Comparison of ENCODE assay signal across 8 cellular contexts in the genomic region with DNA sequence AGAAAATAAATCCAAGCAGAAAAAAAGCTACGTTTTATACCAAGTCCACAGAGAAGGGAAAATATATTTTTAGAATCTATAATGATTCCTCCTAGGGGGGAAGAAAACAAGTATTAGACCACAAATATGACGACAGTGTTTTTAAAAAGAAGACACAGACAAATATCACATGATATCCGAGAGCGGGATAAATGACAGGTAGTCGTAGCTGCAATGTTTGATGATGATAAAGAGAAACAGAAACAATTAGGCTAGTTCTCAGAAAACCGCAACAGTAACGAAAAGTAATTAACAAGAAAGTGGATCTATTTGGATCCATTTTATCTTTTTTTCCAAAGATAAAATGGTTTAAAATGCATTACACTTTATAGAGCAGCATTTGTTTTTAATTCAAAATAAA. TPM values are rescaled to one million over a fixed set of nuclear protein-coding genes. Genes with fewer than 3 reads are reported as not detected.
DNase-seq lines count a peak whose midpoint lies in the region; ATAC-seq, FAIRE-seq and TF ChIP-seq lines count a peak whose summit lies in the region.

No MANE protein-coding gene starts in this region.

- H3K4me3 ChIP-seq in kidney (ENCODE audit: low read length in 2 of 2) = peak overlapping the region; percentile 72 to 92
- peak overlapping the region; percentile 62 for H3K4me3 ChIP-seq in thymus (ENCODE audit: low read length)

- 4% methylated on average over 7 of the region's 7 CpGs for WGBS in thymus

- H3K9ac ChIP-seq in kidney (ENCODE audit: low read length in 2 of 2) = peak overlapping the region; percentile 59 to 87

- intact Hi-C loops in activated CD4-positive, alpha-beta T cell treated with anti-CD3 and anti-CD28 coated beads, Interleukin-2, amount 10 ng/mL, durations not matched to agents 24 days and 14 days (cut with micrococcal nuclease) = loop anchor here (1.0 to 10.0 kb wide), 4 partner anchors 232 to 1291 kb away; partner anchors contain the start of genes FAM193A, LRPAP1 and SLBP
- intact Hi-C loops in activated T-helper 2 cell treated with anti-CD3 and anti-CD28 coated beads, Interferon-gamma antibody, Interleukin-2, Interleukin-4, amounts not matched to agents 10 μg/mL and 5 μg/mL and 100 μg/mL, durations not matched to agents 14 hours and 24 hours and 36 hours (cut with micrococcal nuclease) = no loop called here
- intact Hi-C loops in kidney (cut with DNase I) = no loop called here

- no peaks in the 10 kb centered on the region for H3K9me3 ChIP-seq in kidney (ENCODE audit: control insufficient read depth in 1 of 2, low read length in 2 of 2)
- no peaks in the 10 kb centered on the region for H3K9me3 ChIP-seq in thymus (ENCODE audit: control insufficient read depth)

- peak overlapping the region; percentile 93 for H3K27ac Mint-ChIP-seq in activated CD4-positive, alpha-beta T cell treated with anti-CD3 and anti-CD28 coated beads, Interleukin-2, amount 10 ng/mL, durations not matched to agents 24 days and 14 days
- H3K27ac Mint-ChIP-seq in activated T-helper 2 cell treated with anti-CD3 and anti-CD28 coated beads, Interferon-gamma antibody, Interleukin-2, Interleukin-4, amounts not matched to agents 10 μg/mL and 5 μg/mL and 100 μg/mL, durations not matched to agents 14 hours and 24 hours and 36 hours = peak overlapping the region; percentile 80

- H3K4me1 Mint-ChIP-seq in activated CD4-positive, alpha-beta T cell treated with anti-CD3 and anti-CD28 coated beads, Interleukin-2, amount 10 ng/mL, durations not matched to agents 24 days and 14 days = peaks cover 49% of the 10 kb centered on the region
- peaks cover 52% of the 10 kb centered on the region for H3K4me1 Mint-ChIP-seq in activated T-helper 2 cell treated with anti-CD3 and anti-CD28 coated beads, Interferon-gamma antibody, Interleukin-2, Interleukin-4, amounts not matched to agents 10 μg/mL and 5 μg/mL and 100 μg/mL, durations not matched to agents 14 hours and 24 hours and 36 hours (ENCODE audit: low read depth)

- no peaks in the 10 kb centered on the region for H3K27me3 ChIP-seq in thymus (ENCODE audit: control insufficient read depth, insufficient read depth)

- peaks cover 2% of the 10 kb centered on the region for H3K27me3 Mint-ChIP-seq in activated CD4-positive, alpha-beta T cell treated with anti-CD3 and anti-CD28 coated beads, Interleukin-2, amount 10 ng/mL, durations not matched to agents 24 days and 14 days
- H3K27me3 Mint-ChIP-seq in activated T-helper 2 cell treated with anti-CD3 and anti-CD28 coated beads, Interferon-gamma antibody, Interleukin-2, Interleukin-4, amounts not matched to agents 10 μg/mL and 5 μg/mL and 100 μg/mL, durations not matched to agents 14 hours and 24 hours and 36 hours (ENCODE audit: low read depth) = peaks cover 3% of the 10 kb centered on the region

- FAIRE-seq in kidney (lab: Jason Lieb, UNC) = no peak

- H3K4me1 ChIP-seq in kidney (ENCODE audit: control insufficient read depth in 1 of 2, insufficient read depth in 1 of 2, low read depth in 1 of 2, low read length in 2 of 2) (peaks cover 18 to 23% of the 10 kb centered on the region in 2 donors), thymus (ENCODE audit: control insufficient read depth, insufficient read depth, low read length) (peaks cover 12% of the 10 kb centered on the region)

- no peak for ATAC-seq in HG03571 (IDR thresholded peaks at IDR 0.05; ENCODE audit: unreplicated experiment)

- H3K36me3 ChIP-seq in kidney (ENCODE audit: control insufficient read depth in 1 of 2, insufficient read depth in 2 of 2, low read length in 2 of 2) (no peaks in the 10 kb centered on the region), thymus (ENCODE audit: control insufficient read depth, insufficient read depth) (peaks cover 3% of the 10 kb centered on the region)

- TF ChIP-seq CTCF in kidney (IDR thresholded peaks at IDR 0.05; ENCODE audit: borderline replicate concordance, extremely low read depth, insufficient read depth) = no peak

- peak overlapping the region; percentile 84 for H3K4me3 Mint-ChIP-seq in activated CD4-positive, alpha-beta T cell treated with anti-CD3 and anti-CD28 coated beads, Interleukin-2, amount 10 ng/mL, durations not matched to agents 24 days and 14 days
- peak overlapping the region; percentile 91 for H3K4me3 Mint-ChIP-seq in activated T-helper 2 cell treated with anti-CD3 and anti-CD28 coated beads, Interferon-gamma antibody, Interleukin-2, Interleukin-4, amounts not matched to agents 10 μg/mL and 5 μg/mL and 100 μg/mL, durations not matched to agents 14 hours and 24 hours and 36 hours (ENCODE audit: low read depth)

- peaks cover 29% of the 10 kb centered on the region for H3K36me3 Mint-ChIP-seq in activated CD4-positive, alpha-beta T cell treated with anti-CD3 and anti-CD28 coated beads, Interleukin-2, amount 10 ng/mL, durations not matched to agents 24 days and 14 days (ENCODE audit: low read depth)
- H3K36me3 Mint-ChIP-seq in activated T-helper 2 cell treated with anti-CD3 and anti-CD28 coated beads, Interferon-gamma antibody, Interleukin-2, Interleukin-4, amounts not matched to agents 10 μg/mL and 5 μg/mL and 100 μg/mL, durations not matched to agents 14 hours and 24 hours and 36 hours (ENCODE audit: low read depth) = peaks cover 38% of the 10 kb centered on the region

- DNase-seq in activated CD4-positive, alpha-beta T cell treated with anti-CD3 and anti-CD28 coated beads, Interleukin-2, amount 10 ng/mL, durations not matched to agents 24 days and 14 days = peak; percentile 66
- DNase-seq in activated CD4-positive, alpha-beta T cell treated with anti-CD3 and anti-CD28 coated beads, Interleukin-2, amount 50 U/mL, for 48 hours = no peak
- DNase-seq in activated T-helper 2 cell treated with anti-CD3 and anti-CD28 coated beads, Interferon-gamma antibody, Interleukin-2, Interleukin-4, amounts not matched to agents 10 μg/mL and 5 μg/mL and 100 μg/mL, durations not matched to agents 14 hours and 24 hours and 36 hours (ENCODE audit: low spot score) = peak; percentile 7
- no peak for DNase-seq in kidney
- DNase-seq in activated effector memory CD4-positive, alpha-beta T cell treated with Interleukin-2 at 50 U/mL for 16 hours = no peak
- DNase-seq in activated CD4-positive, alpha-beta T cell treated with anti-CD3 and anti-CD28 coated beads for 1 hour = no peak

- H3K27ac ChIP-seq in kidney (ENCODE audit: low read depth in 2 of 2, low read length in 2 of 2) (no peak overlapping the region), thymus (ENCODE audit: low read depth) (no peak overlapping the region)

- H3K9me3 Mint-ChIP-seq in activated CD4-positive, alpha-beta T cell treated with anti-CD3 and anti-CD28 coated beads, Interleukin-2, amount 10 ng/mL, durations not matched to agents 24 days and 14 days = no peaks in the 10 kb centered on the region
- no peaks in the 10 kb centered on the region for H3K9me3 Mint-ChIP-seq in activated T-helper 2 cell treated with anti-CD3 and anti-CD28 coated beads, Interferon-gamma antibody, Interleukin-2, Interleukin-4, amounts not matched to agents 10 μg/mL and 5 μg/mL and 100 μg/mL, durations not matched to agents 14 hours and 24 hours and 36 hours

RNA-seq across cellular contexts. Expression of gene HAUS3, which starts 0.9 kb away (rescaled TPM):
- total RNA-seq in activated CD4-positive, alpha-beta T cell treated with anti-CD3 and anti-CD28 coated beads, Interleukin-2, amount 10 ng/mL, durations not matched to agents 24 days and 14 days = 19.3 and 19.4 TPM in 2 replicates
- total RNA-seq in activated T-helper 2 cell treated with anti-CD3 and anti-CD28 coated beads, Interferon-gamma antibody, Interleukin-2, Interleukin-4, amounts not matched to agents 10 μg/mL and 5 μg/mL and 100 μg/mL, durations not matched to agents 14 hours and 24 hours and 36 hours = 17.1 and 18.6 TPM in 2 replicates
- 12.1 TPM for total RNA-seq in kidney
- 4.1 TPM for polyA plus RNA-seq in kidney (ENCODE audit: insufficient read depth, low read depth, low replicate concordance)
- 26.6 TPM for polyA plus RNA-seq in thymus

RNA-seq across cellular contexts. Expression of gene POLN, which starts 0.9 kb away (rescaled TPM):
- total RNA-seq in activated CD4-positive, alpha-beta T cell treated with anti-CD3 and anti-CD28 coated beads, Interleukin-2, amount 10 ng/mL, durations not matched to agents 24 days and 14 days = 1.9 and 2.3 TPM in 2 replicates
- total RNA-seq in activated T-helper 2 cell treated with anti-CD3 and anti-CD28 coated beads, Interferon-gamma antibody, Interleukin-2, Interleukin-4, amounts not matched to agents 10 μg/mL and 5 μg/mL and 100 μg/mL, durations not matched to agents 14 hours and 24 hours and 36 hours = 1.3 and 1.4 TPM in 2 replicates
- total RNA-seq in kidney = 3.8 TPM
- polyA plus RNA-seq in kidney (ENCODE audit: insufficient read depth, low read depth, low replicate concordance) (1.3 TPM), thymus (2.9 TPM)

RNA-seq across cellular contexts. Expression of gene MXD4, which starts 20.9 kb away (rescaled TPM):
- total RNA-seq in activated CD4-positive, alpha-beta T cell treated with anti-CD3 and anti-CD28 coated beads, Interleukin-2, amount 10 ng/mL, durations not matched to agents 24 days and 14 days = 4.9 and 5.2 TPM in 2 replicates
- 7.9 and 8.9 TPM in 2 replicates for total RNA-seq in activated T-helper 2 cell treated with anti-CD3 and anti-CD28 coated beads, Interferon-gamma antibody, Interleukin-2, Interleukin-4, amounts not matched to agents 10 μg/mL and 5 μg/mL and 100 μg/mL, durations not matched to agents 14 hours and 24 hours and 36 hours
- total RNA-seq in kidney = 84.8 TPM
- polyA plus RNA-seq in kidney (ENCODE audit: insufficient read depth, low read depth, low replicate concordance) (49.8 TPM), thymus (72.7 TPM)

Comparison
In these comparisons a context has a peak if more than half of its experiments do, and no peak if none do; other contexts are left out.
1. DNase-seq: peak in activated CD4-positive, alpha-beta T cell treated with anti-CD3 and anti-CD28 coated beads, Interleukin-2, amount 10 ng/mL, durations not matched to agents 24 days and 14 days (single experiment) and activated T-helper 2 cell treated with anti-CD3 and anti-CD28 coated beads, Interferon-gamma antibody, Interleukin-2, Interleukin-4, amounts not matched to agents 10 μg/mL and 5 μg/mL and 100 μg/mL, durations not matched to agents 14 hours and 24 hours and 36 hours (single experiment); none in activated CD4-positive, alpha-beta T cell treated with anti-CD3 and anti-CD28 coated beads, Interleukin-2, amount 50 U/mL, for 48 hours (0 of 2), kidney (single experiment), activated effector memory CD4-positive, alpha-beta T cell treated with Interleukin-2 at 50 U/mL for 16 hours (single experiment) and activated CD4-positive, alpha-beta T cell treated with anti-CD3 and anti-CD28 coated beads for 1 hour (single experiment).